10 cellular contexts compared by ENCODE assay signal in genomic region chr7:84336303-84336702, GRCh38.
A peak's percentile ranks its signal among the peaks of the same experiment; 100 is the strongest.
DNase-seq lines count a peak whose midpoint lies in the region; ATAC-seq and TF ChIP-seq lines count a peak whose summit lies in the region.
"Had no signal": no experiment of that assay in that cellular context is flagged by ENCODE, and none has a peak within 500 bp of the region (broad histone marks: within the 10 kb centered on the region; RNA-seq: fewer than 3 reads in every experiment).

No MANE protein-coding gene starts in this region.

- no peaks in the 10 kb centered on the region for H3K36me3 ChIP-seq in Caco-2 (ENCODE audit: control insufficient read depth, insufficient read depth, low read length)
- H3K36me3 ChIP-seq in KMS-11 (ENCODE audit: insufficient read depth) = no peaks in the 10 kb centered on the region
- H3K36me3 ChIP-seq: lower lobe of right lung had no signal

- H3K27ac Mint-ChIP-seq in Caco-2 (ENCODE audit: unreplicated experiment) (peak overlapping the region; percentile 55), endothelial cell (ENCODE audit: unreplicated experiment) (no peak overlapping the region)

- no peak for TF ChIP-seq CTCF in Caco-2 (IDR thresholded peaks at IDR 0.05; ENCODE audit: insufficient read depth in 1 of 2, low read depth in 1 of 2, low read length in 1 of 2, severe bottlenecking in 1 of 2, unreplicated experiment in 1 of 2)
- no peak for TF ChIP-seq CTCF in KMS-11 (conservative IDR thresholded peaks at IDR 0.05; ENCODE audit: low read depth, low read length)
- TF ChIP-seq CTCF in choroid plexus epithelial cell (conservative IDR thresholded peaks at IDR 0.05; ENCODE audit: low read depth, low read length) = no peak
- TF ChIP-seq CTCF in endothelial cell (IDR thresholded peaks at IDR 0.05; ENCODE audit: unreplicated experiment) = no peak

- no peak overlapping the region for H3K9ac ChIP-seq in KMS-11

- CTCF ChIA-PET in Caco-2 (lab: Charles Lee) = no interaction called here

- H3K9me3 Mint-ChIP-seq in Caco-2 (ENCODE audit: unreplicated experiment) (no peaks in the 10 kb centered on the region), endothelial cell (ENCODE audit: unreplicated experiment) (no peaks in the 10 kb centered on the region)

- DNase-seq in Caco-2 (peak; percentile 66 to 68), choroid plexus epithelial cell (ENCODE audit: low read depth) (peak; percentile 97), endothelial cell (ENCODE audit: low spot score) (no peak), AG20443 (ENCODE audit: low spot score) (no peak), right cardiac atrium (no peak)
- DNase-seq: H7, lower lobe of right lung had no signal

- H2AFZ ChIP-seq in KMS-11 (ENCODE audit: low read depth) = peak overlapping the region; percentile 56

- H3K27me3 ChIP-seq in Caco-2 (replicated peaks; ENCODE audit: control insufficient read depth, insufficient read depth, low read length) (no peaks in the 10 kb centered on the region), KMS-11 (ENCODE audit: insufficient read depth, low read depth) (no peaks in the 10 kb centered on the region), right cardiac atrium (ENCODE audit: control insufficient read depth, insufficient read depth) (no peaks in the 10 kb centered on the region)

- H3K4me1 ChIP-seq in Caco-2 (peaks cover 21% of the 10 kb centered on the region), KMS-11 (ENCODE audit: low read depth, poor library complexity, severe bottlenecking) (peaks cover 24% of the 10 kb centered on the region), right cardiac atrium (ENCODE audit: control insufficient read depth, insufficient read depth, low read length) (no peaks in the 10 kb centered on the region)
- H3K4me1 ChIP-seq: lower lobe of right lung had no signal

- BruUV-seq in Caco-2 (replicated peaks; lab: Mats Ljungman, UMichigan) = no TSS peak

- H3K27me3 Mint-ChIP-seq in Caco-2 (ENCODE audit: insufficient read depth, unreplicated experiment) (no peaks in the 10 kb centered on the region), endothelial cell (ENCODE audit: unreplicated experiment) (no peaks in the 10 kb centered on the region)

- no peaks in the 10 kb centered on the region for H3K79me2 ChIP-seq in KMS-11 (ENCODE audit: insufficient read depth, low read depth)

- peak; percentile 83 for ATAC-seq in GM21723 (IDR thresholded peaks at IDR 0.05; ENCODE audit: unreplicated experiment)
- ATAC-seq in right cardiac atrium = no peak
- no peak for ATAC-seq in HG03469 (IDR thresholded peaks at IDR 0.05; ENCODE audit: unreplicated experiment)
- ATAC-seq: lower lobe of right lung had no signal

- H3K27ac ChIP-seq in KMS-11 (peak overlapping the region; percentile 39; the same call in 1 of the 2 replicates), right cardiac atrium (ENCODE audit: low read length) (no peak overlapping the region)
- H3K27ac ChIP-seq: lower lobe of right lung had no signal

- POLR2A ChIA-PET in Caco-2 (lab: Charles Lee) = no interaction called here

- H4K20me1 ChIP-seq in KMS-11 (ENCODE audit: insufficient read depth) = no peaks in the 10 kb centered on the region

- H3K4me3 Mint-ChIP-seq in Caco-2 (ENCODE audit: unreplicated experiment) (peak overlapping the region; percentile 8), endothelial cell (ENCODE audit: unreplicated experiment) (no peak overlapping the region)

- WGBS in right cardiac atrium = 34% methylated on average over 2 of the region's 2 CpGs

- no peaks in the 10 kb centered on the region for H3K9me3 ChIP-seq in Caco-2
- no peaks in the 10 kb centered on the region for H3K9me3 ChIP-seq in right cardiac atrium (ENCODE audit: control insufficient read depth, low read length)
- H3K9me3 ChIP-seq: lower lobe of right lung had no signal

- intact Hi-C loops in Caco-2 (cut with micrococcal nuclease; ENCODE audit: unreplicated experiment) = loop anchor here (5.0 kb wide), 1 partner anchor 144 kb away; the partner anchor contains the start of gene SEMA3A
- intact Hi-C loops in right cardiac atrium (cut with DNase I) = no loop called here

- H3K36me3 Mint-ChIP-seq in Caco-2 (ENCODE audit: insufficient read depth, unreplicated experiment) (no peaks in the 10 kb centered on the region), endothelial cell (ENCODE audit: low read depth, unreplicated experiment) (no peaks in the 10 kb centered on the region)

- H3K4me1 Mint-ChIP-seq in Caco-2 (ENCODE audit: low read depth, unreplicated experiment) = peaks cover 8% of the 10 kb centered on the region
- H3K4me1 Mint-ChIP-seq in endothelial cell (ENCODE audit: unreplicated experiment) = no peaks in the 10 kb centered on the region

- H3K4me2 ChIP-seq in KMS-11 = peak overlapping the region; percentile 44

- H3K4me3 ChIP-seq in Caco-2 (ENCODE audit: low read depth, low read length) (no peak overlapping the region), KMS-11 (IDR thresholded peaks at IDR 0.05; ENCODE audit: insufficient read depth, low read depth, low read length) (no peak overlapping the region), choroid plexus epithelial cell (ENCODE audit: low read depth, low read length) (no peak overlapping the region), right cardiac atrium (ENCODE audit: low read length) (no peak overlapping the region)
- H3K4me3 ChIP-seq: lower lobe of right lung had no signal

Comparison
In these comparisons a context has a peak if more than half of its experiments do, and no peak if none do; other contexts are left out.
1. DNase-seq: peak in Caco-2 (2 of 2) and choroid plexus epithelial cell (single experiment); none in endothelial cell (single experiment), AG20443 (single experiment) and right cardiac atrium (0 of 3).